In genomic region chr17:8682556-8682955, GRCh38 we compare ENCODE assay signal across 7 cellular contexts. TPM values are rescaled to one million over a fixed set of nuclear protein-coding genes. Genes with fewer than 3 reads are reported as not detected.
DNase-seq lines count a peak whose midpoint lies in the region; ATAC-seq, FAIRE-seq and TF ChIP-seq lines count a peak whose summit lies in the region.
"Not testable (repeated sequence)": the region's sequence is repeated elsewhere in the genome, so short reads cannot be mapped to it uniquely, and the experiment has no call there.

No MANE protein-coding gene starts in this region.

- TF ChIP-seq CTCF in HEK293 (tag by site-specific recombination; IDR thresholded peaks at IDR 0.05); ascending aorta (IDR thresholded peaks at IDR 0.05); K562 (IDR thresholded peaks at IDR 0.05 in 2 of 3, conservative IDR thresholded peaks at IDR 0.05 in 1 of 3; ENCODE audit: insufficient read depth in 2 of 3, low read depth in 1 of 3, low read length in 3 of 3); nephron (IDR thresholded peaks at IDR 0.05; ENCODE audit: unreplicated experiment in 3 of 3); thoracic aorta (IDR thresholded peaks at IDR 0.05); tibial artery (IDR thresholded peaks at IDR 0.05): not testable (repeated sequence)

- CTCF ChIA-PET in HEK293 (lab: Yijun Ruan, JAX) (interaction anchor here (0.7 kb wide), 1 partner anchor 392 kb away, joined by 3 read pairs; no protein-coding TSS in a partner anchor), K562 (lab: Yijun Ruan, JAX; ENCODE audit: low intra/inter-chr PET ratio) (interaction anchor here (0.6 kb wide), 1 partner anchor 1835 kb away, joined by 3 read pairs; no protein-coding TSS in a partner anchor)

- not testable (repeated sequence) for H3K36me3 ChIP-seq in HEK293 (ENCODE audit: control insufficient read depth in 2 of 2, insufficient read depth in 1 of 2, low read length in 2 of 2); ascending aorta; K562 (ENCODE audit: control insufficient read depth, insufficient read depth, low read length); thoracic aorta; tibial artery; aorta (ENCODE audit: control insufficient read depth in 1 of 2, insufficient read depth in 2 of 2, low read length in 1 of 2)

- in situ Hi-C loops in K562 (cut with MboI), result not testable (repeated sequence)

- peaks cover 26% of the 10 kb centered on the region for H3K4me1 Mint-ChIP-seq in nephron

- BruUV-seq in K562 (replicated peaks; lab: Mats Ljungman, UMichigan), result not testable (repeated sequence)

- not testable (repeated sequence) for H2AFZ ChIP-seq in K562 (ENCODE audit: low read depth, low read length)

- H3K36me3 Mint-ChIP-seq in nephron (ENCODE audit: low read depth), result not testable (repeated sequence)

- H3K9me3 Mint-ChIP-seq in nephron, result not testable (repeated sequence)

- not testable (repeated sequence) for TF ChIP-seq RAD21 in K562 (CRISPR knock-in tag; conservative IDR thresholded peaks at IDR 0.05 in 1 of 2, IDR thresholded peaks at IDR 0.05 in 1 of 2)

- WGBS in K562 (ENCODE audit: insufficient coverage, low coverage, missing lambda C conversion rate), result 50% methylated on average over 2 of the region's 4 CpGs
- WGBS in aorta, 2 donors, result 86 to 88% methylated on average over 4 of the region's 4 CpGs

- H3K27ac ChIP-seq in HEK293 (ENCODE audit: extremely low read depth, low read depth, low read length); K562 (ENCODE audit: extremely low read depth, low read depth, low read length): not testable (repeated sequence)
- H3K27ac ChIP-seq in ascending aorta (peak overlapping the region; percentile 87 to 93), thoracic aorta (peak overlapping the region; percentile 94 to 95), tibial artery (peak overlapping the region; percentile 80 to 87), aorta (ENCODE audit: low read depth in 1 of 2, low read length in 2 of 2) (peak overlapping the region; percentile 28)

- ATAC-seq in K562; thoracic aorta (ENCODE audit: insufficient number of reproducible peaks, low FRiP score, low read depth); aorta (ENCODE audit: low FRiP score): not testable (repeated sequence)

- not testable (repeated sequence) for H3K4me3 ChIP-seq in HEK293 (ENCODE audit: low read depth, low read length); ascending aorta; K562; thoracic aorta; tibial artery; aorta (ENCODE audit: low read length in 2 of 2)

- TF ChIP-seq POLR2A in K562 (conservative IDR thresholded peaks at IDR 0.05), result not testable (repeated sequence)

- H3K4me2 ChIP-seq in K562 (ENCODE audit: insufficient read depth, low read length), result not testable (repeated sequence)

- TF ChIP-seq EP300 in K562 (IDR thresholded peaks at IDR 0.05; ENCODE audit: low read length), result not testable (repeated sequence)

- H3K4me1 ChIP-seq in HEK293 (ENCODE audit: control insufficient read depth, insufficient read depth, low read length) (peaks cover 11% of the 10 kb centered on the region), ascending aorta (peaks cover 10 to 23% of the 10 kb centered on the region in 2 donors), thoracic aorta (ENCODE audit: control insufficient read depth in 1 of 2, low read depth in 2 of 2) (peaks cover 29 to 59% of the 10 kb centered on the region in 2 donors), tibial artery (peaks cover 0 to 55% (median 6%) of the 10 kb centered on the region in 4 donors)
- H3K4me1 ChIP-seq in K562 (replicated peaks in 1 of 2; ENCODE audit: control insufficient read depth in 2 of 2, insufficient read depth in 2 of 2, low read length in 2 of 2); aorta (ENCODE audit: control insufficient read depth in 1 of 2, insufficient read depth in 2 of 2, low read length in 2 of 2): not testable (repeated sequence)

- not testable (repeated sequence) for H3K4me3 Mint-ChIP-seq in nephron

- H3K27ac Mint-ChIP-seq in nephron, result peak overlapping the region in 2 of 3 experiments; percentile 35 to 78

- not testable (repeated sequence) for H3K9me3 ChIP-seq in HEK293 (ENCODE audit: control insufficient read depth, insufficient read depth, low read depth, low read length); ascending aorta; K562 (replicated peaks; ENCODE audit: control insufficient read depth, insufficient read depth, low read depth, low read length); thoracic aorta; tibial artery; aorta (ENCODE audit: control insufficient read depth, low read length)

- DNase-seq in ascending aorta (ENCODE audit: low spot score in 2 of 2), result peak in 1 of 2 donors; percentile 48
- DNase-seq in K562 (ENCODE audit: extremely low read depth in 1 of 4, low spot score in 3 of 4); thoracic aorta (ENCODE audit: low spot score); tibial artery; aorta: not testable (repeated sequence)

- H3K27me3 ChIP-seq in ascending aorta; K562 (ENCODE audit: control insufficient read depth in 2 of 2, insufficient read depth in 2 of 2, low read length in 2 of 2); thoracic aorta (replicated peaks; ENCODE audit: insufficient read depth); tibial artery; aorta (ENCODE audit: control insufficient read depth in 1 of 2, insufficient read depth in 2 of 2, low read length in 1 of 2): not testable (repeated sequence)

- H3K9me1 ChIP-seq in K562 (ENCODE audit: control insufficient read depth, insufficient read depth, low read length), result not testable (repeated sequence)

- H3K9ac ChIP-seq in K562 (ENCODE audit: insufficient read depth in 1 of 2, low read depth in 2 of 2, low read length in 2 of 2), result not testable (repeated sequence)

- H3K79me2 ChIP-seq in K562 (ENCODE audit: control insufficient read depth, insufficient read depth, low read length), result not testable (repeated sequence)

- not testable (repeated sequence) for H3K27me3 Mint-ChIP-seq in nephron (ENCODE audit: low read depth)

- POLR2A ChIA-PET in HEK293 (lab: Yijun Ruan, JAX); K562 (lab: Yijun Ruan, JAX): not testable (repeated sequence)

- not testable (repeated sequence) for H4K20me1 ChIP-seq in K562 (replicated peaks; ENCODE audit: control insufficient read depth, insufficient read depth, low read length)

- FAIRE-seq in K562 (lab: Jason Lieb, UNC), result not testable (repeated sequence)

- intact Hi-C loops in ascending aorta (cut with DNase I); K562 (cut with micrococcal nuclease); tibial artery (cut with DNase I; ENCODE audit: low total_unique reads); aorta (cut with DNase I): not testable (repeated sequence)

TF ChIP-seq in HEK293, 187 proteins besides CTCF, POLR2A, EP300 and RAD21:
- TF ChIP-seq ZNF146 (tag by site-specific recombination; IDR thresholded peaks at IDR 0.05) (peak; percentile 98), ZNF580 (tag by site-specific recombination; IDR thresholded peaks at IDR 0.05) (peak; percentile 86; the same call in 1 of the 2 replicates)

TF ChIP-seq in K562, 482 proteins besides CTCF, POLR2A, EP300 and RAD21:
- peak; percentile 46 for TF ChIP-seq ZNF146 (CRISPR knock-in tag; IDR thresholded peaks at IDR 0.05; ENCODE audit: unreplicated experiment)

RNA-seq across cellular contexts. Expression of gene MYH10, which starts 52.0 kb away (rescaled TPM):
- 378 TPM for total RNA-seq in ascending aorta
- total RNA-seq in K562 (2011; cell fraction: chromatin; rRNA removed; ENCODE audit: low replicate concordance), result 67.4 and 250 TPM in 2 replicates
- 31.9 and 47.6 TPM in 2 replicates for total RNA-seq in K562 (2011; cell fraction: nucleolus; rRNA removed)
- 49.3 and 53.9 TPM in 2 replicates for total RNA-seq in K562 (2011; cell fraction: nucleoplasm; rRNA removed)
- total RNA-seq in K562 (2014; rRNA removed), result 83.7 and 92.6 TPM in 2 replicates
- total RNA-seq in K562 (2014; rRNA removed; fragmentation: Illumina TruSeq; extraction: Trizol), result 41.3 and 48.4 TPM in 2 replicates
- total RNA-seq in K562 (2015; rRNA removed; fragmentation: Illumina TruSeq; extraction: Trizol), result 38.5 and 39.7 TPM in 2 replicates
- total RNA-seq in K562 (2021), result 90.1 and 95.3 TPM in 2 replicates
- 34.6 and 38.8 TPM in 2 replicates for polyA plus RNA-seq in K562 (2011; rRNA removed)
- 27.1 and 27.6 TPM in 2 replicates for polyA plus RNA-seq in K562 (2011; cell fraction: cytosol; rRNA removed)
- 41.9 and 53.7 TPM in 2 replicates for polyA plus RNA-seq in K562 (2011; cell fraction: nucleus; rRNA removed)
- 35.6 and 48.6 TPM in 2 replicates for polyA plus RNA-seq in K562 (2012)
- polyA plus RNA-seq in K562 (2014; fragmentation: Illumina TruSeq; extraction: Trizol), result 59.0 and 68.9 TPM in 2 replicates
- 10 to 100 TPM; 16.3 to 26.1 TPM for polyA plus RNA-seq in K562 (2014; fragmentation: Nextera tagmentation; extraction: Ambion mirVana)
- 38.7 and 39.3 TPM in 2 replicates for polyA plus RNA-seq in K562 (2014; rRNA removed)
- polyA minus RNA-seq in K562 (2011; rRNA and poly(A)+ RNA removed), result 95.5 and 107 TPM in 2 replicates
- polyA minus RNA-seq in K562 (2011; cell fraction: cytosol; rRNA and poly(A)+ RNA removed), result 77.2 and 89.1 TPM in 2 replicates
- 28.9 and 59.1 TPM in 2 replicates for polyA minus RNA-seq in K562 (2011; cell fraction: nucleus; rRNA and poly(A)+ RNA removed)
- total RNA-seq in thoracic aorta, result 1,000 to 10,000 TPM; 1,436 to 1,719 TPM
- total RNA-seq in aorta, result 1,000 to 10,000 TPM; 1,394 to 1,963 TPM
- 100 to 1,000 TPM; 205 to 244 TPM for polyA plus RNA-seq in aorta
